Comparison of ENCODE assay signal across 11 cellular contexts in genomic region chr20:63850689-63851547, GRCh38. TPM values are rescaled to one million over a fixed set of nuclear protein-coding genes. Genes with fewer than 3 reads are reported as not detected.
DNase-seq lines count a peak whose midpoint lies in the region; ATAC-seq, FAIRE-seq and TF ChIP-seq lines count a peak whose summit lies in the region.
"Had no signal": no experiment of that assay in that cellular context is flagged by ENCODE, and none has a peak within 500 bp of the region (broad histone marks: within the 10 kb centered on the region; RNA-seq: fewer than 3 reads in every experiment).

No MANE protein-coding gene starts in this region.

- H3K9me3 Mint-ChIP-seq in endodermal cell, result no peaks in the 10 kb centered on the region

- no peaks in the 10 kb centered on the region for H3K36me3 ChIP-seq in endodermal cell (ENCODE audit: control insufficient read depth, insufficient read depth, low read length)
- H3K36me3 ChIP-seq: cardiac muscle cell had no signal

- no peak overlapping the region for H3K9ac ChIP-seq in endodermal cell (ENCODE audit: extremely low read depth, low read length, poor library complexity, severe bottlenecking)

- no peaks in the 10 kb centered on the region for H3K27me3 ChIP-seq in endodermal cell (ENCODE audit: control insufficient read depth, insufficient read depth, low read length, poor library complexity, severe bottlenecking)
- H3K27me3 ChIP-seq: cardiac muscle cell had no signal

- no peak overlapping the region for H3K4me3 Mint-ChIP-seq in endodermal cell

- peaks cover 2% of the 10 kb centered on the region for H3K4me1 Mint-ChIP-seq in endodermal cell

- H3K9me3 ChIP-seq in endodermal cell (ENCODE audit: control insufficient read depth, low read length), result no peaks in the 10 kb centered on the region

- ATAC-seq in HG03432 (IDR thresholded peaks at IDR 0.05; ENCODE audit: unreplicated experiment), result peak; percentile 79
- ATAC-seq: Panc1 had no signal

- H3K4me3 ChIP-seq in endodermal cell (ENCODE audit: low read length), result no peak overlapping the region
- H3K4me3 ChIP-seq: cardiac muscle cell had no signal

- DNase-seq in GM13976 (ENCODE audit: low spot score), result peak; percentile 93
- DNase-seq in GM20000 (ENCODE audit: low spot score), result peak; percentile 96
- DNase-seq in endodermal cell, result peak; percentile 39
- no peak for DNase-seq in C1 segment of cervical spinal cord (lab: John Stamatoyannopoulos, UW)
- no peak for DNase-seq in midbrain (lab: John Stamatoyannopoulos, UW)
- no peak for DNase-seq in RCC 7860 (ENCODE audit: low spot score)
- no peak for DNase-seq in nucleus accumbens (lab: John Stamatoyannopoulos, UW)

- TF ChIP-seq CTCF in GM13976 (IDR thresholded peaks at IDR 0.05; ENCODE audit: borderline replicate concordance, control extremely low read depth, extremely low read depth, insufficient read depth, missing control alignments) (no peak), GM20000 (IDR thresholded peaks at IDR 0.05; ENCODE audit: extremely low read depth, missing control alignments) (no peak), endodermal cell (conservative IDR thresholded peaks at IDR 0.05) (no peak)

- H3K27ac ChIP-seq in endodermal cell (ENCODE audit: low read depth, low read length), result no peak overlapping the region
- H3K27ac ChIP-seq: cardiac muscle cell had no signal

- no peak for FAIRE-seq in RCC 7860 (lab: Jason Lieb, UNC)

- in situ Hi-C loops in GM13976 (cut with MboI; ENCODE audit: low sequenced_read_pairs, unreplicated experiment), result loop anchor here (10.0 to 25.0 kb wide), 2 partner anchors 146 to 314 kb away; partner anchors contain the start of genes ARFRP1, PTK6, SRMS and ZGPAT

- peaks cover 6% of the 10 kb centered on the region for H3K4me1 ChIP-seq in endodermal cell (ENCODE audit: control insufficient read depth, insufficient read depth, low read length)

- no peak overlapping the region for H3K27ac Mint-ChIP-seq in endodermal cell

- 93 to 95% methylated on average over 20 to 27 of the region's 27 CpGs for WGBS in endodermal cell (ENCODE audit: insufficient coverage in 1 of 2, insufficient read length in 1 of 2), 2 experiments

- H3K27me3 Mint-ChIP-seq in endodermal cell (ENCODE audit: insufficient read depth), result peaks cover 5% of the 10 kb centered on the region

- no peaks in the 10 kb centered on the region for H3K36me3 Mint-ChIP-seq in endodermal cell (ENCODE audit: low read depth)

RNA-seq across cellular contexts. Expression of gene ABHD16B, which starts 10.4 kb away (rescaled TPM):
- not detected for total RNA-seq in endodermal cell
- not detected for polyA plus RNA-seq in endodermal cell (2013, experiment 1 of 2)
- not detected for polyA plus RNA-seq in endodermal cell (2013, experiment 2 of 2)
- total RNA-seq: cardiac muscle cell, liver had no signal

RNA-seq across cellular contexts. Expression of gene TPD52L2, which starts 14.2 kb away (rescaled TPM):
- 10 to 100 TPM; 68.3 to 85.2 TPM for total RNA-seq in endodermal cell
- polyA plus RNA-seq in endodermal cell (2013, experiment 1 of 2), result 68.0 TPM
- 64.1 TPM for polyA plus RNA-seq in endodermal cell (2013, experiment 2 of 2)

RNA-seq across cellular contexts. Expression of gene ZBTB46, which starts 19.9 kb away (rescaled TPM):
- total RNA-seq in endodermal cell, result 10 to 100 TPM; 24.9 to 25.9 TPM
- polyA plus RNA-seq in endodermal cell (2013, experiment 1 of 2), result 8.4 TPM
- polyA plus RNA-seq in endodermal cell (2013, experiment 2 of 2), result 7.5 TPM

RNA-seq across cellular contexts. Expression of gene DNAJC5, which starts 44.0 kb away (rescaled TPM):
- 10 to 100 TPM; 25.8 to 26.8 TPM for total RNA-seq in endodermal cell
- 26.0 TPM for polyA plus RNA-seq in endodermal cell (2013, experiment 1 of 2)
- 25.3 TPM for polyA plus RNA-seq in endodermal cell (2013, experiment 2 of 2)

Comparison
In these comparisons a context has a peak if more than half of its experiments do, and no peak if none do; other contexts are left out.
1. DNase-seq: peak in GM13976 (single experiment), GM20000 (single experiment) and endodermal cell (single experiment); none in C1 segment of cervical spinal cord (0 of 14), midbrain (single experiment), RCC 7860 (single experiment) and nucleus accumbens (0 of 56).